In the genomic region with DNA sequence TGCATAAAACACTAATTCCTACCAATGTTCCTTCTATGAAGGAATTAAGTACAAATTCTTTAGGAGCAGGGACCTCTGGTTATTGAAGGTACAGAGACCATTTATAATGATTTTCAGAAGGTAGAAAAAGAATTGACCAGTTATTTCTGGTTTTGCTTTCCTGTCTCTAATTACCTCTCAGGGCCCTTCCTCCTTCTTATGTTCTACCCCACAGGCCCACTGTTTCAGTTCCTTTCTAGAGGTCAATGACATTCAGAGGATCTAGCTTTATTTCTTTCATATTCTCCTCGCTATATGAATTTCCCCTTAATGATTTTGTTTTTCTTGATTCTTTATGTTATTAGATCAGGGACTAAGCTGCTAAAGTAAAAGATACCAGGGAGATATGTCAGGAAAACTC, we compare ENCODE assay signal across 26 cellular contexts.
"Had no signal": no experiment of that assay in that cellular context is flagged by ENCODE, and none has a peak within 500 bp of the region (broad histone marks: within the 10 kb centered on the region; RNA-seq: fewer than 3 reads in every experiment).

No MANE protein-coding gene starts in this region.

- ATAC-seq: effector memory CD8-positive, alpha-beta T cell; gastrocnemius medialis; naive thymus-derived CD8-positive, alpha-beta T cell; right cardiac atrium had no signal

- H3K27ac Mint-ChIP-seq: activated CD4-positive, alpha-beta memory T cell treated with anti-CD3 and anti-CD28 coated beads, Interleukin-2, amount 10 ng/mL, durations not matched to agents 7 days and 5 days; activated CD4-positive, alpha-beta T cell treated with anti-CD3 and anti-CD28 coated beads, Interleukin-2, amount 10 ng/mL, durations not matched to agents 7 days and 5 days; activated T-cell treated with anti-CD3 and anti-CD28 coated beads, Interleukin-2, amount 50 U/mL, for 24 hours; effector memory CD8-positive, alpha-beta T cell; mesothelial cell of epicardium; naive thymus-derived CD8-positive, alpha-beta T cell had no signal

- H3K27me3 ChIP-seq: brain microvascular endothelial cell, dorsolateral prefrontal cortex, gastrocnemius medialis, tibial nerve had no signal

- H3K9me3 ChIP-seq: gastrocnemius medialis had no signal

- H3K4me1 Mint-ChIP-seq: activated CD4-positive, alpha-beta memory T cell treated with anti-CD3 and anti-CD28 coated beads, Interleukin-2, amount 10 ng/mL, durations not matched to agents 7 days and 5 days; activated CD4-positive, alpha-beta T cell treated with anti-CD3 and anti-CD28 coated beads, Interleukin-2, amount 10 ng/mL, durations not matched to agents 7 days and 5 days had no signal

- DNase-seq: activated CD4-positive, alpha-beta memory T cell treated with anti-CD3 and anti-CD28 coated beads, Interleukin-2, amount 10 ng/mL, durations not matched to agents 7 days and 5 days; activated CD4-positive, alpha-beta T cell treated with anti-CD3 and anti-CD28 coated beads for 1 hour; activated CD4-positive, alpha-beta T cell treated with anti-CD3 and anti-CD28 coated beads, Interleukin-2, amount 10 ng/mL, durations not matched to agents 7 days and 5 days; activated CD8-positive, alpha-beta memory T cell treated with anti-CD3 and anti-CD28 coated beads, Interleukin-2, amount 50 U/mL, for 48 hours; activated gamma-delta T cell treated with Interleukin-2 at 50 U/mL for 16 hours; activated naive CD4-positive, alpha-beta T cell treated with anti-CD3 and anti-CD28 coated beads, Interleukin-2, amount 50 U/mL, for 16 hours; activated T-cell treated with anti-CD3 and anti-CD28 coated beads, Interleukin-2, amount 50 U/mL, for 24 hours; amniotic stem cell; brain microvascular endothelial cell; dorsolateral prefrontal cortex; effector memory CD8-positive, alpha-beta T cell; erythroblast; gastrocnemius medialis; glutamatergic neuron; left ventricle myocardium inferior; naive thymus-derived CD8-positive, alpha-beta T cell; posterior cingulate gyrus; right cardiac atrium; stimulated activated CD4-positive, alpha-beta T cell treated with anti-CD3 and anti-CD28 coated beads, Interleukin-15, amount 100 ng/mL, for 24 hours; stimulated activated CD4-positive, alpha-beta T cell treated with anti-CD3 and anti-CD28 coated beads, Interleukin-2, amount 100 ng/mL, for 24 hours; stimulated activated naive CD4-positive, alpha-beta T cell treated with Interleukin-2 at 50 U/mL for 16 hours; T1000 had no signal

- H3K27me3 Mint-ChIP-seq: activated CD4-positive, alpha-beta memory T cell treated with anti-CD3 and anti-CD28 coated beads, Interleukin-2, amount 10 ng/mL, durations not matched to agents 7 days and 5 days; activated CD4-positive, alpha-beta T cell treated with anti-CD3 and anti-CD28 coated beads, Interleukin-2, amount 10 ng/mL, durations not matched to agents 7 days and 5 days; activated T-cell treated with anti-CD3 and anti-CD28 coated beads, Interleukin-2, amount 50 U/mL, for 24 hours; effector memory CD8-positive, alpha-beta T cell had no signal

- H3K9me3 Mint-ChIP-seq: activated CD4-positive, alpha-beta T cell treated with anti-CD3 and anti-CD28 coated beads, Interleukin-2, amount 10 ng/mL, durations not matched to agents 7 days and 5 days had no signal

- H3K27ac ChIP-seq: brain microvascular endothelial cell, coronary artery, dorsolateral prefrontal cortex, gastrocnemius medialis, left ventricle myocardium inferior, tibial nerve had no signal

- H3K36me3 ChIP-seq: brain microvascular endothelial cell, gastrocnemius medialis, tibial nerve had no signal

- H3K4me1 ChIP-seq: gastrocnemius medialis, left ventricle myocardium inferior had no signal

- H3K4me3 ChIP-seq: coronary artery, dorsolateral prefrontal cortex, gastrocnemius medialis, left ventricle myocardium inferior, lung, tibial nerve had no signal

- H3K4me3 Mint-ChIP-seq: activated CD4-positive, alpha-beta memory T cell treated with anti-CD3 and anti-CD28 coated beads, Interleukin-2, amount 10 ng/mL, durations not matched to agents 7 days and 5 days; activated CD4-positive, alpha-beta T cell treated with anti-CD3 and anti-CD28 coated beads, Interleukin-2, amount 10 ng/mL, durations not matched to agents 7 days and 5 days; activated T-cell treated with anti-CD3 and anti-CD28 coated beads, Interleukin-2, amount 50 U/mL, for 24 hours; effector memory CD8-positive, alpha-beta T cell; mesothelial cell of epicardium; naive thymus-derived CD8-positive, alpha-beta T cell had no signal
